In the genomic region with DNA sequence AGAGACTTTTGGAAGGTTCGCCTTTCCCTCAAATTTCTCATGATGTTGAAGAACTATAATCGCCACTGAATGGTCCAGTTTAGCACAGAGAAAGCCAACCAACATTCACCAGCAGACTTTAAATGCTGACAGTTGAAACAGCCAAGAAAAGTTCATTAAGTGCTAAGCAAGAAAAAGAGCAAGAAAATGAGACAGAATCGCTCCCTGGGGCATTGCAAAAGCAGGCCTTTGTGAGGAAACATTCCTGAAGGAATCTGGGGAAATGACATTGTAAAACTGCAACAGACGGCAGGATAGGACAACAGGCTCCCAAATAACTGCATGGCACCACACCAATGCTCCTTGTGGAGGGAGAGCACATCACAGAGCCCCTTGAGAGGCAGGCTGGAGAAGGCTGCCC, we compare ENCODE assay signal across 13 cellular contexts.
DNase-seq lines count a peak whose midpoint lies in the region; ATAC-seq and TF ChIP-seq lines count a peak whose summit lies in the region.
"Had no signal": no experiment of that assay in that cellular context is flagged by ENCODE, and none has a peak within 500 bp of the region (broad histone marks: within the 10 kb centered on the region; RNA-seq: fewer than 3 reads in every experiment).

No MANE protein-coding gene starts in this region.

- H3K27me3 Mint-ChIP-seq in nephron progenitor cell (ENCODE audit: low read depth, poor library complexity) = peaks cover 6% of the 10 kb centered on the region

- H3K9me3 Mint-ChIP-seq in nephron progenitor cell = peaks cover 2% of the 10 kb centered on the region
- H3K9me3 Mint-ChIP-seq: IgD-negative memory B cell; T-helper 2 cell treated with Interferon-gamma antibody and Interleukin-4, amounts not matched to agents 5 μg/mL and 100 μg/mL, for 36 hours had no signal

- H3K4me3 Mint-ChIP-seq in nephron progenitor cell = no peak overlapping the region
- H3K4me3 Mint-ChIP-seq: IgD-negative memory B cell; T-helper 2 cell treated with Interferon-gamma antibody and Interleukin-4, amounts not matched to agents 5 μg/mL and 100 μg/mL, for 36 hours had no signal

- H3K4me1 Mint-ChIP-seq in nephron progenitor cell = peaks cover 21% of the 10 kb centered on the region

- H3K27me3 ChIP-seq in gastroesophageal sphincter (no peaks in the 10 kb centered on the region), upper lobe of right lung (no peaks in the 10 kb centered on the region)
- H3K27me3 ChIP-seq: vagina had no signal

- peak; percentile 62 for DNase-seq in SK-N-MC (ENCODE audit: low read depth, low spot score)
- no peak for DNase-seq in nephron progenitor cell
- no peak for DNase-seq in upper lobe of right lung
- no peak for DNase-seq in mucosa of descending colon
- no peak for DNase-seq in GDM1 (lab: John Stamatoyannopoulos, UW)
- DNase-seq: DMS79 treated with DMSO at 0.1 percent for 48 hours, NCI-H2107 had no signal

- no peak overlapping the region for H3K9ac ChIP-seq in SK-N-MC (ENCODE audit: insufficient read length)
- H3K9ac ChIP-seq: parathyroid adenoma had no signal

- intact Hi-C loops in upper lobe of right lung (cut with DNase I) (no loop called here), mucosa of descending colon (cut with DNase I, micrococcal nuclease) (no loop called here)

- no peaks in the 10 kb centered on the region for H3K9me3 ChIP-seq in SK-N-MC (ENCODE audit: low read depth, low read length)
- H3K9me3 ChIP-seq in gastroesophageal sphincter = no peaks in the 10 kb centered on the region
- no peaks in the 10 kb centered on the region for H3K9me3 ChIP-seq in upper lobe of right lung
- no peaks in the 10 kb centered on the region for H3K9me3 ChIP-seq in mucosa of descending colon
- H3K9me3 ChIP-seq: vagina had no signal

- no peak for TF ChIP-seq POLR2A in gastroesophageal sphincter (IDR thresholded peaks at IDR 0.05)

- WGBS in gastroesophageal sphincter (ENCODE audit: low coverage in 1 of 2), 2 donors = 46 to 78% methylated on average over 3 to 4 of the region's 4 CpGs

- H3K4me3 ChIP-seq in SK-N-MC = 0 out of 2 replicates have a peak overlapping the region, but pooled peaks have one; percentile 5
- no peak overlapping the region for H3K4me3 ChIP-seq in gastroesophageal sphincter
- H3K4me3 ChIP-seq in upper lobe of right lung = no peak overlapping the region
- no peak overlapping the region for H3K4me3 ChIP-seq in mucosa of descending colon
- H3K4me3 ChIP-seq: vagina had no signal

- ATAC-seq in gastroesophageal sphincter (peak; percentile 76), upper lobe of right lung (no peak), mucosa of descending colon (no peak), HG03354 (IDR thresholded peaks at IDR 0.05; ENCODE audit: poor library complexity, severe bottlenecking, unreplicated experiment) (no peak)

- no peak for TF ChIP-seq EP300 in gastroesophageal sphincter (IDR thresholded peaks at IDR 0.05)

- H3K36me3 Mint-ChIP-seq in nephron progenitor cell (ENCODE audit: low read depth) = no peaks in the 10 kb centered on the region
- H3K36me3 Mint-ChIP-seq: IgD-negative memory B cell had no signal

- H3K27ac Mint-ChIP-seq in nephron progenitor cell = peak overlapping the region; percentile 48
- H3K27ac Mint-ChIP-seq: IgD-negative memory B cell; T-helper 2 cell treated with Interferon-gamma antibody and Interleukin-4, amounts not matched to agents 5 μg/mL and 100 μg/mL, for 36 hours had no signal

- H3K4me1 ChIP-seq in gastroesophageal sphincter (peaks cover 0 to 31% (median 7%) of the 10 kb centered on the region in 3 donors), upper lobe of right lung (peaks cover 17% of the 10 kb centered on the region), mucosa of descending colon (ENCODE audit: low read depth) (peaks cover 22% of the 10 kb centered on the region)

- H3K27ac ChIP-seq in SK-N-MC = peak overlapping the region; percentile 69; the same call in 1 of the 2 replicates
- H3K27ac ChIP-seq in gastroesophageal sphincter = no peak overlapping the region
- H3K27ac ChIP-seq in upper lobe of right lung = peak overlapping the region; percentile 4
- H3K27ac ChIP-seq: parathyroid adenoma, vagina had no signal

- H3K36me3 ChIP-seq in SK-N-MC (ENCODE audit: insufficient read depth, low read length) (no peaks in the 10 kb centered on the region), gastroesophageal sphincter (no peaks in the 10 kb centered on the region), upper lobe of right lung (no peaks in the 10 kb centered on the region), mucosa of descending colon (ENCODE audit: low read depth) (no peaks in the 10 kb centered on the region)
- H3K36me3 ChIP-seq: vagina had no signal

- TF ChIP-seq CTCF in gastroesophageal sphincter (IDR thresholded peaks at IDR 0.05) (no peak), nephron progenitor cell (IDR thresholded peaks at IDR 0.05) (no peak), upper lobe of right lung (IDR thresholded peaks at IDR 0.05) (no peak), mucosa of descending colon (IDR thresholded peaks at IDR 0.05) (no peak)

Comparison
In these comparisons a context has a peak if more than half of its experiments do, and no peak if none do; other contexts are left out.
1. H3K27ac ChIP-seq: peak in SK-N-MC (single experiment) and upper lobe of right lung (single experiment); none in gastroesophageal sphincter (0 of 4).